ENCODE assay signal across 8 cellular contexts in the genomic region with DNA sequence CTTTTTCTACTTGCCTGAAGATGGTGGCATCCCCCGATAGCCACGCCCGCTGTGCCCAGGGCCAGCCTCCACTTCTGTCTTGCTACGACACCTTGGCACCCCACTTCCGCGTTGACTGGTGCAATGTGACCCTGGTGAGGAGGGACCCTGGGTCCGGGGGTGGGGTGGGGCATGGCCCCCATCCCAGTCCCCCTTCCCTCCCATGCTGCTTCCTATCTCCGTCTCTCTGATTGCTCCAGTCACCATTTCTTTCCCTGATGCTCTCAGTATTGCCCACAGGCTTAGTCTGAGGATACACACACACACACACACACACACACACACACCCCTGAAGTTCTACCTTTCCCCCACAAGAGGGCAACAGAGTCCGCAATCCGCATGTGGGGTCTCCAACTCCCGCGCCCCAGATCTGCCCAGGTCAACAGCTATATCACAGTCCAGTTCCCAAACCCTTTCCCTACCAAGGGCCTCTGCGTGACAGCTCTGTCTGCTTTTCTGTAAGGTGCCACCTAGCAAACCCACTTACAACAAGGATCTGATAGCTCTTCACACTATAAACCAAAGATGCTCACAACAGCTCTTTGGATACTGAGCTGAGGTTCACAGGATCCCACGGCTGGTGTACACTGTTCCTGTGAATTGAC. TPM values are rescaled to one million over a fixed set of nuclear protein-coding genes. Genes with fewer than 3 reads are reported as not detected.
DNase-seq lines count a peak whose midpoint lies in the region; ATAC-seq and TF ChIP-seq lines count a peak whose summit lies in the region.

No MANE protein-coding gene starts in this region.

- H3K4me2 ChIP-seq in PC-3 (ENCODE audit: low read length): peak overlapping the region; percentile 64

- no peaks in the 10 kb centered on the region for H3K36me3 ChIP-seq in CD8-positive, alpha-beta memory T cell (ENCODE audit: insufficient read depth, low read length)
- H3K36me3 ChIP-seq in PC-3 (ENCODE audit: low read depth, low read length) (no peaks in the 10 kb centered on the region), prostate gland (no peaks in the 10 kb centered on the region)

- H3K9me3 ChIP-seq in CD8-positive, alpha-beta memory T cell (ENCODE audit: low read length): no peaks in the 10 kb centered on the region
- H3K9me3 ChIP-seq in PC-3 (ENCODE audit: low read length) (no peaks in the 10 kb centered on the region), prostate gland (no peaks in the 10 kb centered on the region)

- peaks cover 15% of the 10 kb centered on the region for H3K4me1 ChIP-seq in CD8-positive, alpha-beta memory T cell (ENCODE audit: insufficient read depth, low read length)
- peaks cover 29% of the 10 kb centered on the region for H3K4me1 ChIP-seq in PC-3 (ENCODE audit: insufficient read depth, low read length)
- H3K4me1 ChIP-seq in prostate gland (replicated peaks): no peaks in the 10 kb centered on the region

- intact Hi-C loops in PC-3 (cut with micrococcal nuclease) (loop anchor here (1.0 kb wide), 1 partner anchor 29 kb away; no protein-coding TSS in a partner anchor), prostate gland (cut with DNase I) (no loop called here)
- intact Hi-C loops in activated T-helper 1 cell treated with anti-CD3 and anti-CD28 coated beads, Interleukin-12 subunit alpha, Interleukin-12 subunit beta, Interleukin-2, Interleukin-4 antibody, amounts not matched to agents 30 ng/mL and 10 ng/mL and 1 ng/mL, durations not matched to agents 14 hours and 24 hours and 36 hours (cut with micrococcal nuclease): loop anchor here (1.0 to 2.0 kb wide), 3 partner anchors 29 to 128 kb away; no protein-coding TSS in a partner anchor

- 40% methylated on average over 14 of the region's 14 CpGs for WGBS in prostate gland

- no peaks in the 10 kb centered on the region for H3K36me3 Mint-ChIP-seq in CD8-positive, alpha-beta memory T cell
- no peaks in the 10 kb centered on the region for H3K36me3 Mint-ChIP-seq in activated T-helper 1 cell treated with anti-CD3 and anti-CD28 coated beads, Interleukin-12 subunit alpha, Interleukin-12 subunit beta, Interleukin-2, Interleukin-4 antibody, amounts not matched to agents 30 ng/mL and 10 ng/mL and 1 ng/mL, durations not matched to agents 14 hours and 24 hours and 36 hours (ENCODE audit: low read depth)

- H3K4me3 ChIP-seq in CD8-positive, alpha-beta memory T cell (ENCODE audit: low read length): peak overlapping the region; percentile 52
- H3K4me3 ChIP-seq in HL-60 (replicated peaks; ENCODE audit: insufficient read depth, low read length): no peak overlapping the region
- H3K4me3 ChIP-seq in PC-3 (ENCODE audit: low read length): peak overlapping the region; percentile 21; the same call in 1 of the 2 replicates
- no peak overlapping the region for H3K4me3 ChIP-seq in foreskin fibroblast (ENCODE audit: low read depth in 1 of 2, low read length in 2 of 2)
- H3K4me3 ChIP-seq in prostate gland: no peak overlapping the region

- peak; percentile 21 for TF ChIP-seq CTCF in HL-60 (IDR thresholded peaks at IDR 0.05; ENCODE audit: insufficient read depth, low read length)
- TF ChIP-seq CTCF in PC-3 (conservative IDR thresholded peaks at IDR 0.05; ENCODE audit: low read depth, low read length): peak; percentile 97
- peak; percentile 84 for TF ChIP-seq CTCF in foreskin fibroblast (IDR thresholded peaks at IDR 0.05; ENCODE audit: low read depth, low read length)
- peak; percentile 69 to 95 (median 82) for TF ChIP-seq CTCF in prostate gland (IDR thresholded peaks at IDR 0.05)

- no peaks in the 10 kb centered on the region for H3K9me3 Mint-ChIP-seq in CD8-positive, alpha-beta memory T cell
- H3K9me3 Mint-ChIP-seq in activated T-helper 1 cell treated with anti-CD3 and anti-CD28 coated beads, Interleukin-12 subunit alpha, Interleukin-12 subunit beta, Interleukin-2, Interleukin-4 antibody, amounts not matched to agents 30 ng/mL and 10 ng/mL and 1 ng/mL, durations not matched to agents 14 hours and 24 hours and 36 hours: no peaks in the 10 kb centered on the region

- H3K27ac ChIP-seq in CD8-positive, alpha-beta memory T cell (ENCODE audit: low read depth, low read length): peak overlapping the region; percentile 11
- no peak overlapping the region for H3K27ac ChIP-seq in HL-60 (replicated peaks)
- H3K27ac ChIP-seq in PC-3 (ENCODE audit: low read length): peak overlapping the region; percentile 51
- H3K27ac ChIP-seq in prostate gland: no peak overlapping the region

- peak; percentile 51 for ATAC-seq in PC-3
- ATAC-seq in HG03108 (IDR thresholded peaks at IDR 0.05; ENCODE audit: unreplicated experiment): no peak
- ATAC-seq in HG03378 (IDR thresholded peaks at IDR 0.05; ENCODE audit: unreplicated experiment): no peak

- POLR2A ChIA-PET in CD8-positive, alpha-beta memory T cell (lab: Charles Lee): interaction anchor here (0.6 to 0.8 kb wide), 2 partner anchors 19 to 75 kb away, joined by 4 read pairs; no protein-coding TSS in a partner anchor
- POLR2A ChIA-PET in PC-3 (lab: Charles Lee; ENCODE audit: unreplicated experiment): interaction anchor here (0.6 kb wide), 1 partner anchor 128 kb away, joined by 34 read pairs; no protein-coding TSS in a partner anchor

- no peak for TF ChIP-seq POLR2A in prostate gland (IDR thresholded peaks at IDR 0.05)

- peaks cover 0 to 5% of the 10 kb centered on the region in 2 donors for H3K27me3 Mint-ChIP-seq in CD8-positive, alpha-beta memory T cell
- H3K27me3 Mint-ChIP-seq in activated T-helper 1 cell treated with anti-CD3 and anti-CD28 coated beads, Interleukin-12 subunit alpha, Interleukin-12 subunit beta, Interleukin-2, Interleukin-4 antibody, amounts not matched to agents 30 ng/mL and 10 ng/mL and 1 ng/mL, durations not matched to agents 14 hours and 24 hours and 36 hours (ENCODE audit: insufficient read depth): peaks cover 9% of the 10 kb centered on the region

- no peaks in the 10 kb centered on the region for H4K20me1 ChIP-seq in PC-3 (ENCODE audit: low read length)

- H3K4me1 Mint-ChIP-seq in CD8-positive, alpha-beta memory T cell: peaks cover 8 to 13% (median 11%) of the 10 kb centered on the region in 3 donors
- H3K4me1 Mint-ChIP-seq in activated T-helper 1 cell treated with anti-CD3 and anti-CD28 coated beads, Interleukin-12 subunit alpha, Interleukin-12 subunit beta, Interleukin-2, Interleukin-4 antibody, amounts not matched to agents 30 ng/mL and 10 ng/mL and 1 ng/mL, durations not matched to agents 14 hours and 24 hours and 36 hours (ENCODE audit: low read depth): peaks cover 17% of the 10 kb centered on the region

- peak overlapping the region; percentile 59 to 90 (median 84) for H3K27ac Mint-ChIP-seq in CD8-positive, alpha-beta memory T cell
- H3K27ac Mint-ChIP-seq in activated T-helper 1 cell treated with anti-CD3 and anti-CD28 coated beads, Interleukin-12 subunit alpha, Interleukin-12 subunit beta, Interleukin-2, Interleukin-4 antibody, amounts not matched to agents 30 ng/mL and 10 ng/mL and 1 ng/mL, durations not matched to agents 14 hours and 24 hours and 36 hours: peak overlapping the region; percentile 7

- no peaks in the 10 kb centered on the region for H3K9me2 ChIP-seq in PC-3 (replicated peaks; ENCODE audit: low read length)

- CTCF ChIA-PET in CD8-positive, alpha-beta memory T cell (lab: Charles Lee): interaction anchor here (0.7 to 3.0 kb wide), 24 partner anchors 8 to 212 kb away, joined by 3 to 20 read pairs (median 5); a partner anchor contains a TSS
- CTCF ChIA-PET in PC-3 (lab: Charles Lee): interaction anchor here (0.6 to 1.5 kb wide), 10 partner anchors 9 to 121 kb away, joined by 3 to 19 read pairs (median 6); no protein-coding TSS in a partner anchor

- H3K27me3 ChIP-seq in CD8-positive, alpha-beta memory T cell (ENCODE audit: insufficient read depth, low read length, poor library complexity, severe bottlenecking): no peaks in the 10 kb centered on the region
- H3K27me3 ChIP-seq in HL-60 (ENCODE audit: insufficient read depth, poor library complexity, severe bottlenecking): peaks cover 5% of the 10 kb centered on the region
- H3K27me3 ChIP-seq in PC-3 (ENCODE audit: low read length): no peaks in the 10 kb centered on the region
- no peaks in the 10 kb centered on the region for H3K27me3 ChIP-seq in prostate gland (replicated peaks; ENCODE audit: insufficient read depth)

- H3K4me3 Mint-ChIP-seq in CD8-positive, alpha-beta memory T cell: peak overlapping the region; percentile 47 to 88 (median 66)
- H3K4me3 Mint-ChIP-seq in activated T-helper 1 cell treated with anti-CD3 and anti-CD28 coated beads, Interleukin-12 subunit alpha, Interleukin-12 subunit beta, Interleukin-2, Interleukin-4 antibody, amounts not matched to agents 30 ng/mL and 10 ng/mL and 1 ng/mL, durations not matched to agents 14 hours and 24 hours and 36 hours: peak overlapping the region; percentile 15

- no peaks in the 10 kb centered on the region for H3F3A ChIP-seq in PC-3 (ENCODE audit: low read length, unreplicated experiment)

- no TSS peak for BruUV-seq in PC-3 (replicated peaks; lab: Mats Ljungman, UMichigan)

- DNase-seq in CD8-positive, alpha-beta memory T cell: peak; percentile 44 to 82 (median 68)
- DNase-seq in HL-60 (ENCODE audit: low read depth in 1 of 2, low spot score in 1 of 2): peak; percentile 70 to 74
- peak; percentile 80 for DNase-seq in PC-3
- peak; percentile 47 for DNase-seq in activated T-helper 1 cell treated with anti-CD3 and anti-CD28 coated beads, Interleukin-12 subunit alpha, Interleukin-12 subunit beta, Interleukin-2, Interleukin-4 antibody, amounts not matched to agents 30 ng/mL and 10 ng/mL and 1 ng/mL, durations not matched to agents 14 hours and 24 hours and 36 hours (ENCODE audit: low spot score)
- DNase-seq in foreskin fibroblast: peak; percentile 57 to 81
- no peak for DNase-seq in prostate gland (ENCODE audit: low spot score)

- H3K79me2 ChIP-seq in PC-3 (ENCODE audit: low read length): no peaks in the 10 kb centered on the region

- H3K9ac ChIP-seq in PC-3 (ENCODE audit: low read length): no peak overlapping the region; the same call in 1 of the 2 replicates

- H2AFZ ChIP-seq in PC-3 (ENCODE audit: low read length): peak overlapping the region; percentile 51

RNA-seq across cellular contexts. Expression of a gene that starts 3.4 kb away (rescaled TPM):
- under 1 TPM in 1 of 2 experiments, not detected in 1; 0.31 TPM for total RNA-seq in CD8-positive, alpha-beta memory T cell
- not detected for polyA plus RNA-seq in CD8-positive, alpha-beta memory T cell
- total RNA-seq in PC-3 (2014; rRNA removed) (not detected in 2 replicates), prostate gland (10 to 100 TPM; 13.9 to 19.4 TPM)
- 0.32 and 0.49 TPM in 2 replicates for total RNA-seq in activated T-helper 1 cell treated with anti-CD3 and anti-CD28 coated beads, Interleukin-12 subunit alpha, Interleukin-12 subunit beta, Interleukin-2, Interleukin-4 antibody, amounts not matched to agents 30 ng/mL and 10 ng/mL and 1 ng/mL, durations not matched to agents 14 hours and 24 hours and 36 hours

RNA-seq across cellular contexts. Expression of a gene that starts 18.8 kb away (rescaled TPM):
- total RNA-seq in CD8-positive, alpha-beta memory T cell: 10 to 100 TPM; 86.9 to 89.0 TPM
- polyA plus RNA-seq in CD8-positive, alpha-beta memory T cell: 1.7 TPM
- total RNA-seq in PC-3 (2014; rRNA removed) (67.7 and 95.0 TPM in 2 replicates), prostate gland (10 to 100 TPM; 36.2 to 79.7 TPM)
- total RNA-seq in activated T-helper 1 cell treated with anti-CD3 and anti-CD28 coated beads, Interleukin-12 subunit alpha, Interleukin-12 subunit beta, Interleukin-2, Interleukin-4 antibody, amounts not matched to agents 30 ng/mL and 10 ng/mL and 1 ng/mL, durations not matched to agents 14 hours and 24 hours and 36 hours: 97.1 and 101 TPM in 2 replicates

RNA-seq across cellular contexts. Expression of a gene that starts 32.2 kb away (rescaled TPM):
- under 1 TPM; 0.39 to 0.42 TPM for total RNA-seq in CD8-positive, alpha-beta memory T cell
- not detected for polyA plus RNA-seq in CD8-positive, alpha-beta memory T cell
- total RNA-seq in PC-3 (2014; rRNA removed) (30.6 and 56.2 TPM in 2 replicates), prostate gland (10 to 100 TPM; 21.5 to 81.0 TPM)
- total RNA-seq in activated T-helper 1 cell treated with anti-CD3 and anti-CD28 coated beads, Interleukin-12 subunit alpha, Interleukin-12 subunit beta, Interleukin-2, Interleukin-4 antibody, amounts not matched to agents 30 ng/mL and 10 ng/mL and 1 ng/mL, durations not matched to agents 14 hours and 24 hours and 36 hours: 1.2 and 2.0 TPM in 2 replicates

RNA-seq across cellular contexts. Expression of a gene that starts 39.3 kb away (rescaled TPM):
- total RNA-seq in CD8-positive, alpha-beta memory T cell: 1 to 10 TPM in 1 of 2 experiments, under 1 TPM in 1; 0.92 to 1.3 TPM
- polyA plus RNA-seq in CD8-positive, alpha-beta memory T cell: not detected
- 0.11 and 0.17 TPM in 2 replicates for total RNA-seq in PC-3 (2014; rRNA removed)
- 1.6 and 3.6 TPM in 2 replicates for total RNA-seq in activated T-helper 1 cell treated with anti-CD3 and anti-CD28 coated beads, Interleukin-12 subunit alpha, Interleukin-12 subunit beta, Interleukin-2, Interleukin-4 antibody, amounts not matched to agents 30 ng/mL and 10 ng/mL and 1 ng/mL, durations not matched to agents 14 hours and 24 hours and 36 hours
- total RNA-seq in prostate gland: 1 to 10 TPM; 2.5 to 7.4 TPM

Comparison
In these comparisons a context has a peak if more than half of its experiments do, and no peak if none do; other contexts are left out.
1. H3K27ac ChIP-seq: peak in CD8-positive, alpha-beta memory T cell (single experiment) and PC-3 (single experiment); none in HL-60 (single experiment) and prostate gland (0 of 2).
2. H3K4me3 ChIP-seq: peak in CD8-positive, alpha-beta memory T cell (single experiment) and PC-3 (single experiment); none in HL-60 (single experiment), foreskin fibroblast (0 of 2) and prostate gland (0 of 2).
3. CTCF ChIP-seq: peak in every context shown above with its lines; median percentile 97 in PC-3; 84 in foreskin fibroblast; 82 in prostate gland; 21 in HL-60.
4. RNA of a gene that starts 3.4 kb away (total RNA-seq): 13.9 to 19.4 TPM in prostate gland; 0.32 to 0.49 TPM in activated T-helper 1 cell treated with anti-CD3 and anti-CD28 coated beads, Interleukin-12 subunit alpha, Interleukin-12 subunit beta, Interleukin-2, Interleukin-4 antibody, amounts not matched to agents 30 ng/mL and 10 ng/mL and 1 ng/mL, durations not matched to agents 14 hours and 24 hours and 36 hours, 0.31 TPM in CD8-positive, alpha-beta memory T cell and not detected in PC-3; every median in the first group is over 10 times any median in the second.